Comparison of ENCODE assay signal across 34 cellular contexts in genomic region chr12:27851311-27851710, GRCh38.
"Had no signal": no experiment of that assay in that cellular context is flagged by ENCODE, and none has a peak within 500 bp of the region (broad histone marks: within the 10 kb centered on the region; RNA-seq: fewer than 3 reads in every experiment).

No MANE protein-coding gene starts in this region.

- H3K36me3 ChIP-seq: MG63 had no signal

- H3K27me3 ChIP-seq: MG63 had no signal

- DNase-seq: Karpas-422, Kasumi-1, MG63, MM.1S, MV-4-11, NCI-H1048, NCI-H1092, NCI-H1092 treated with DMSO at 0.1 percent for 48 hours, NCI-H1105, NCI-H1105 treated with DMSO at 0.1 percent for 48 hours, NCI-H1417, NCI-H1417 treated with DMSO at 0.1 percent for 48 hours, NCI-H1436, NCI-H1436 treated with DMSO at 0.1 percent for 48 hours, NCI-H146, NCI-H1694, NCI-H1694 treated with DMSO at 0.1 percent for 48 hours, NCI-H187, NCI-H187 treated with DMSO at 0.1 percent for 48 hours, NCI-H1930, NCI-H2029, NCI-H2029 treated with DMSO at 0.1 percent for 48 hours, NCI-H2081, NCI-H2081 treated with DMSO at 0.1 percent for 48 hours, NCI-H2107, NCI-H2171, NCI-H2171 treated with DMSO at 0.1 percent for 48 hours, NCI-H2227 treated with DMSO at 0.1 percent for 48 hours, NCI-H226, NCI-H345, NCI-H446, NCI-H446 treated with DMSO at 0.1 percent for 48 hours, NCI-H510A, NCI-H510A treated with DMSO at 0.1 percent for 48 hours had no signal

- H3K4me3 ChIP-seq: MG63 had no signal
